In the genomic region with DNA sequence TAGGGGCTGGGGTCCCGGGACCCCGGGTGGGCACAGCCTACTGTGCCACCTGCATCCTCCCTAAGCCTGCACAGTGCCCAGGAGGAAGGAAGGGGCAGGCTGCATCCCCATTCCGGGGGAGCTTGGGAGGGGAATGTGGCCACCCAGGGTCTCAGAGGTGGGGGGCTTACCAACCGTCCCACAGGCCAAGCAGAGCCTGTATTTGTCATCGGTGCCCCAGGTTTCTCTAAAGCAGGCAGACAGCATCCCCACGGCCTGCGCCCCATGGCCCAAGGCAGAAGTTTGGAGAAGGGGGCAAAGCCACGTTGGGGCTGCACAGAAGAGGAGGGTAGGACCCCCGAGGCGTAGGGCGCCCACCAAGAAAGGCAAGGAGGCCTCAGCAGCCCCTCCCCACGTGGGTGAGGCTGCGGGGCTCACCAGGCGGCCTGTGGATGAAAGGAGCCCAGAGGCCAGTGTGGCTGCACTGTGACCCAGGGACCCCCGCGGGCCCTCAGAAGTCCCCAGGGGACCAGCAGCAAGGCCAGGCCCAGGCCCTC, we compare ENCODE assay signal across 7 cellular contexts. TPM values are rescaled to one million over a fixed set of nuclear protein-coding genes. Genes with fewer than 3 reads are reported as not detected.
DNase-seq lines count a peak whose midpoint lies in the region; ATAC-seq and TF ChIP-seq lines count a peak whose summit lies in the region.

No MANE protein-coding gene starts in this region.

- no peaks in the 10 kb centered on the region for H3K9me3 ChIP-seq in left lung
- H3K9me3 ChIP-seq in stomach smooth muscle (ENCODE audit: control insufficient read depth in 2 of 2, low read length in 2 of 2) = no peaks in the 10 kb centered on the region

- H3K4me3 Mint-ChIP-seq in HFFc6 = peak overlapping the region; percentile 78
- peak overlapping the region; percentile 63 for H3K4me3 Mint-ChIP-seq in activated naive CD8-positive, alpha-beta T cell treated with anti-CD3 and anti-CD28 coated beads for 36 hours

- no peaks in the 10 kb centered on the region; the same call in 1 of the 2 replicates for H3K36me3 Mint-ChIP-seq in HFFc6 (ENCODE audit: low read depth)
- H3K36me3 Mint-ChIP-seq in activated naive CD8-positive, alpha-beta T cell treated with anti-CD3 and anti-CD28 coated beads for 36 hours = no peaks in the 10 kb centered on the region

- ATAC-seq in left lung = no peak
- ATAC-seq in left colon = no peak

- H3K36me3 ChIP-seq in left lung = no peaks in the 10 kb centered on the region
- no peaks in the 10 kb centered on the region for H3K36me3 ChIP-seq in stomach smooth muscle (ENCODE audit: control insufficient read depth in 2 of 2, insufficient read depth in 2 of 2, low read length in 2 of 2)

- intact Hi-C loops in left lung (cut with DNase I) (no loop called here), left colon (cut with DNase I, micrococcal nuclease) (no loop called here)

- DNase-seq in HFFc6 = no peak
- DNase-seq in activated naive CD8-positive, alpha-beta T cell treated with anti-CD3 and anti-CD28 coated beads for 36 hours = no peak
- peak in 1 of 2 donors; percentile 49 for DNase-seq in left lung
- no peak for DNase-seq in iPS-NIHi7 (ENCODE audit: extremely low spot score)
- DNase-seq in left colon = no peak
- no peak for DNase-seq in LoVo (ENCODE audit: low spot score)

- peak overlapping the region in 1 of 2 donors; percentile 54 for H3K4me3 ChIP-seq in left lung
- peak overlapping the region; percentile 19 to 69 for H3K4me3 ChIP-seq in stomach smooth muscle (ENCODE audit: low read length in 2 of 2)

- TF ChIP-seq CTCF in HFFc6 (IDR thresholded peaks at IDR 0.05) (no peak), left lung (IDR thresholded peaks at IDR 0.05) (no peak)

- peaks cover 18 to 37% of the 10 kb centered on the region in 2 donors for H3K4me1 ChIP-seq in left lung
- peaks cover 31% of the 10 kb centered on the region for H3K4me1 ChIP-seq in stomach smooth muscle (ENCODE audit: control insufficient read depth, insufficient read depth, low read length)

- H3K9ac ChIP-seq in stomach smooth muscle (ENCODE audit: low read length in 2 of 2) = peak overlapping the region; percentile 41 to 47

- H3K27ac ChIP-seq in left lung = peak overlapping the region; percentile 69 to 84
- H3K27ac ChIP-seq in stomach smooth muscle (ENCODE audit: low read length) = peak overlapping the region; percentile 53

- H3K27me3 ChIP-seq in left lung (peaks cover 0 to 33% of the 10 kb centered on the region in 2 donors), stomach smooth muscle (ENCODE audit: control insufficient read depth in 1 of 2, insufficient read depth in 2 of 2, low read length in 2 of 2) (no peaks in the 10 kb centered on the region)

- peak overlapping the region; percentile 96 for H3K27ac Mint-ChIP-seq in HFFc6
- H3K27ac Mint-ChIP-seq in activated naive CD8-positive, alpha-beta T cell treated with anti-CD3 and anti-CD28 coated beads for 36 hours = peak overlapping the region; percentile 34

- H3K4me1 Mint-ChIP-seq in HFFc6 (ENCODE audit: low read depth) = peaks cover 22% of the 10 kb centered on the region
- H3K4me1 Mint-ChIP-seq in activated naive CD8-positive, alpha-beta T cell treated with anti-CD3 and anti-CD28 coated beads for 36 hours = peaks cover 4% of the 10 kb centered on the region

- no peaks in the 10 kb centered on the region for H3K9me3 Mint-ChIP-seq in HFFc6
- no peaks in the 10 kb centered on the region for H3K9me3 Mint-ChIP-seq in activated naive CD8-positive, alpha-beta T cell treated with anti-CD3 and anti-CD28 coated beads for 36 hours

- H3K27me3 Mint-ChIP-seq in HFFc6 (ENCODE audit: insufficient read depth) = no peaks in the 10 kb centered on the region; the same call in none of the 2 replicates
- H3K27me3 Mint-ChIP-seq in activated naive CD8-positive, alpha-beta T cell treated with anti-CD3 and anti-CD28 coated beads for 36 hours = no peaks in the 10 kb centered on the region

RNA-seq across cellular contexts. Expression of gene GPSM1, which starts 0.5 kb away (rescaled TPM):
- total RNA-seq in HFFc6 (2021; fragmentation: NEBNext Ultra II Directional; extraction: Animal tissue kit (Norgen Biotek cat#: 25700)) = 10 to 100 TPM; 50.9 to 60.2 (median 55.0) TPM
- total RNA-seq in activated naive CD8-positive, alpha-beta T cell treated with anti-CD3 and anti-CD28 coated beads for 36 hours = 10 to 100 TPM in 1 of 2 experiments, 1 to 10 TPM in 1; 9.1 to 11.0 TPM
- total RNA-seq in left lung (10 to 100 TPM; 21.7 to 22.4 TPM), left colon (1 to 10 TPM; 2.0 to 3.1 TPM)

RNA-seq across cellular contexts. Expression of gene CCDC187, which starts 23.0 kb away (rescaled TPM):
- not detected for total RNA-seq in HFFc6 (2021; fragmentation: NEBNext Ultra II Directional; extraction: Animal tissue kit (Norgen Biotek cat#: 25700))
- not detected for total RNA-seq in activated naive CD8-positive, alpha-beta T cell treated with anti-CD3 and anti-CD28 coated beads for 36 hours
- total RNA-seq in left lung (1 to 10 TPM in 1 of 2 donors, under 1 TPM in 1; 0.47 to 2.6 TPM), left colon (under 1 TPM; 0.52 to 0.67 TPM)

RNA-seq across cellular contexts. Expression of gene DNLZ, which starts 36.7 kb away (rescaled TPM):
- 10 to 100 TPM; 28.5 to 33.3 (median 30.4) TPM for total RNA-seq in HFFc6 (2021; fragmentation: NEBNext Ultra II Directional; extraction: Animal tissue kit (Norgen Biotek cat#: 25700))
- 10 to 100 TPM; 24.9 to 26.2 TPM for total RNA-seq in activated naive CD8-positive, alpha-beta T cell treated with anti-CD3 and anti-CD28 coated beads for 36 hours
- total RNA-seq in left lung (10 to 100 TPM; 12.0 to 17.5 TPM), left colon (10 to 100 TPM in 1 of 2 donors, 1 to 10 TPM in 1; 10.0 to 10.6 TPM)

RNA-seq across cellular contexts. Expression of gene CARD9, which starts 46.6 kb away (rescaled TPM):
- 10 to 100 TPM in 2 of 6 experiments, 1 to 10 TPM in 4; 2.9 to 19.0 (median 3.2) TPM for total RNA-seq in HFFc6 (2021; fragmentation: NEBNext Ultra II Directional; extraction: Animal tissue kit (Norgen Biotek cat#: 25700))
- 1 to 10 TPM; 1.5 to 1.8 TPM for total RNA-seq in activated naive CD8-positive, alpha-beta T cell treated with anti-CD3 and anti-CD28 coated beads for 36 hours
- total RNA-seq in left lung (10 to 100 TPM in 1 of 2 donors, 1 to 10 TPM in 1; 6.6 to 11.1 TPM), left colon (1 to 10 TPM in 1 of 2 donors, under 1 TPM in 1; 0.52 to 1.9 TPM)
